In genomic region chr2:144942516-144943256, GRCh38 we compare ENCODE assay signal across 16 cellular contexts.
A peak's percentile ranks its signal among the peaks of the same experiment; 100 is the strongest.
DNase-seq lines count a peak whose midpoint lies in the region; ATAC-seq, FAIRE-seq and TF ChIP-seq lines count a peak whose summit lies in the region.
"Had no signal": no experiment of that assay in that cellular context is flagged by ENCODE, and none has a peak within 500 bp of the region (broad histone marks: within the 10 kb centered on the region; RNA-seq: fewer than 3 reads in every experiment).

No MANE protein-coding gene starts in this region.

- no peak overlapping the region for H3K4me3 Mint-ChIP-seq in WTC11
- H3K4me3 Mint-ChIP-seq in effector memory CD8-positive, alpha-beta T cell, result no peak overlapping the region
- H3K4me3 Mint-ChIP-seq: activated CD8-positive, alpha-beta T cell treated with anti-CD3 and anti-CD28 coated beads for 36 hours had no signal

- H3K9ac ChIP-seq in K562 (ENCODE audit: insufficient read depth in 1 of 2, low read depth in 2 of 2, low read length in 2 of 2), result peak overlapping the region in 1 of 2 experiments; percentile 11; a peak in 2 of 4 replicates
- H3K9ac ChIP-seq: BLaER1 treated with 17β-estradiol and CSF1 and Interleukin-3, amounts not matched to agents 10 nM and 100 nM had no signal

- peak overlapping the region; percentile 88 for H2AFZ ChIP-seq in K562 (ENCODE audit: low read depth, low read length)

- POLR2A ChIA-PET in K562 (lab: Yijun Ruan, JAX), result interaction anchor here (0.7 to 1.4 kb wide), 2 partner anchors 8 to 9 kb away, joined by 3 to 4 read pairs; no protein-coding TSS in a partner anchor
- POLR2A ChIA-PET in WTC11 (lab: Charles Lee), result no interaction called here

- BruUV-seq in K562 (replicated peaks; lab: Mats Ljungman, UMichigan), result no TSS peak

- 24% methylated on average over 8 of the region's 8 CpGs for WGBS in K562 (ENCODE audit: insufficient coverage, low coverage, missing lambda C conversion rate)
- 25 to 60% methylated on average over 8 of the region's 8 CpGs for WGBS in sigmoid colon, 2 donors

- H3K36me3 Mint-ChIP-seq in WTC11, result no peaks in the 10 kb centered on the region
- H3K36me3 Mint-ChIP-seq in effector memory CD8-positive, alpha-beta T cell (ENCODE audit: insufficient read depth), result no peaks in the 10 kb centered on the region

- H3K9me1 ChIP-seq in K562 (ENCODE audit: control insufficient read depth, insufficient read depth, low read length), result no peaks in the 10 kb centered on the region

- no peaks in the 10 kb centered on the region for H3K79me2 ChIP-seq in K562 (ENCODE audit: control insufficient read depth, insufficient read depth, low read length)

- H3K4me1 ChIP-seq in K562 (replicated peaks in 1 of 2; ENCODE audit: control insufficient read depth in 2 of 2, insufficient read depth in 2 of 2, low read length in 2 of 2) (peaks cover 0 to 18% of the 10 kb centered on the region in 2 experiments; a peak in 3 of 5 replicates), sigmoid colon (peaks cover 0 to 33% (median 14%) of the 10 kb centered on the region in 4 donors)

- TF ChIP-seq EP300 in K562 (IDR thresholded peaks at IDR 0.05; ENCODE audit: low read length) (no peak), sigmoid colon (IDR thresholded peaks at IDR 0.05) (no peak)

- H3K27me3 ChIP-seq in MG63 (no peaks in the 10 kb centered on the region), K562 (ENCODE audit: control insufficient read depth in 2 of 2, insufficient read depth in 2 of 2, low read length in 2 of 2) (no peaks in the 10 kb centered on the region), sigmoid colon (no peaks in the 10 kb centered on the region)
- H3K27me3 ChIP-seq: BLaER1 treated with 17β-estradiol and CSF1 and Interleukin-3, amounts not matched to agents 10 nM and 100 nM had no signal

- no peak for TF ChIP-seq RAD21 in K562 (CRISPR knock-in tag; conservative IDR thresholded peaks at IDR 0.05 in 1 of 2, IDR thresholded peaks at IDR 0.05 in 1 of 2)

- H3K9me3 ChIP-seq in MG63, result no peaks in the 10 kb centered on the region
- 0 out of 2 replicates have a peak, but pooled peaks cover 6% of the 10 kb centered on the region for H3K9me3 ChIP-seq in K562 (replicated peaks; ENCODE audit: control insufficient read depth, insufficient read depth, low read depth, low read length)
- H3K9me3 ChIP-seq in sigmoid colon, result no peaks in the 10 kb centered on the region

- no peak overlapping the region for H3K27ac Mint-ChIP-seq in WTC11
- H3K27ac Mint-ChIP-seq in effector memory CD8-positive, alpha-beta T cell, result no peak overlapping the region
- H3K27ac Mint-ChIP-seq: activated CD8-positive, alpha-beta T cell treated with anti-CD3 and anti-CD28 coated beads for 36 hours had no signal

- peaks cover 3% of the 10 kb centered on the region for H3K4me1 Mint-ChIP-seq in WTC11
- H3K4me1 Mint-ChIP-seq in effector memory CD8-positive, alpha-beta T cell (ENCODE audit: low read depth in 2 of 2), result no peaks in the 10 kb centered on the region

- FAIRE-seq in K562 (lab: Jason Lieb, UNC), result no peak

- intact Hi-C loops in K562 (cut with micrococcal nuclease), result no loop called here
- intact Hi-C loops in sigmoid colon (cut with DNase I), result no loop called here

- H3K4me2 ChIP-seq in K562 (ENCODE audit: insufficient read depth, low read length), result peak overlapping the region; percentile 29
- H3K4me2 ChIP-seq: BLaER1 treated with 17β-estradiol and CSF1 and Interleukin-3, amounts not matched to agents 10 nM and 100 nM had no signal

- no peak overlapping the region for H3K4me3 ChIP-seq in MG63
- no peak overlapping the region for H3K4me3 ChIP-seq in K562
- no peak overlapping the region for H3K4me3 ChIP-seq in sigmoid colon
- H3K4me3 ChIP-seq: BLaER1 treated with 17β-estradiol and CSF1 and Interleukin-3, amounts not matched to agents 10 nM and 100 nM had no signal

- ATAC-seq in K562 (peak; percentile 59), WTC11 (no peak)
- no peak for ATAC-seq in effector memory CD8-positive, alpha-beta T cell (replicated peaks)
- ATAC-seq: activated CD8-positive, alpha-beta T cell treated with anti-CD3 and anti-CD28 coated beads for 36 hours had no signal

- H4K20me1 ChIP-seq in K562 (replicated peaks; ENCODE audit: control insufficient read depth, insufficient read depth, low read length), result no peaks in the 10 kb centered on the region
- H4K20me1 ChIP-seq: BLaER1 treated with 17β-estradiol and CSF1 and Interleukin-3, amounts not matched to agents 10 nM and 100 nM had no signal

- no peaks in the 10 kb centered on the region for H3K27me3 Mint-ChIP-seq in WTC11 (ENCODE audit: low read depth)
- H3K27me3 Mint-ChIP-seq in effector memory CD8-positive, alpha-beta T cell, result peaks cover 6 to 16% of the 10 kb centered on the region in 2 donors

- H3K36me3 ChIP-seq in MG63 (no peaks in the 10 kb centered on the region; the same call in 1 of the 2 replicates), K562 (ENCODE audit: control insufficient read depth, insufficient read depth, low read length) (no peaks in the 10 kb centered on the region), sigmoid colon (no peaks in the 10 kb centered on the region)
- H3K36me3 ChIP-seq: BLaER1 treated with 17β-estradiol and CSF1 and Interleukin-3, amounts not matched to agents 10 nM and 100 nM had no signal

- in situ Hi-C loops in K562 (cut with MboI), result no loop called here

- CTCF ChIA-PET in K562 (lab: Yijun Ruan, JAX; ENCODE audit: low intra/inter-chr PET ratio), result no interaction called here
- CTCF ChIA-PET in WTC11 (lab: Charles Lee), result no interaction called here

- H3K27ac ChIP-seq in K562 (ENCODE audit: extremely low read depth, low read depth, low read length) (peak overlapping the region; percentile 16), sigmoid colon (no peak overlapping the region)
- H3K27ac ChIP-seq: BLaER1 treated with 17β-estradiol and CSF1 and Interleukin-3, amounts not matched to agents 10 nM and 100 nM had no signal

- H3K9me3 Mint-ChIP-seq in WTC11, result no peaks in the 10 kb centered on the region
- H3K9me3 Mint-ChIP-seq in effector memory CD8-positive, alpha-beta T cell, result no peaks in the 10 kb centered on the region
- H3K9me3 Mint-ChIP-seq: activated CD8-positive, alpha-beta T cell treated with anti-CD3 and anti-CD28 coated beads for 36 hours had no signal

- no peak for TF ChIP-seq POLR2A in K562 (conservative IDR thresholded peaks at IDR 0.05)
- TF ChIP-seq POLR2A in sigmoid colon (IDR thresholded peaks at IDR 0.05), result no peak

- TF ChIP-seq CTCF in K562 (IDR thresholded peaks at IDR 0.05 in 2 of 3, conservative IDR thresholded peaks at IDR 0.05 in 1 of 3; ENCODE audit: insufficient read depth in 2 of 3, low read depth in 1 of 3, low read length in 3 of 3) (no peak), WTC11 (IDR thresholded peaks at IDR 0.05) (no peak), sigmoid colon (IDR thresholded peaks at IDR 0.05) (no peak)

- DNase-seq in AG20443 (ENCODE audit: low spot score) (peak; percentile 47), MG63 (peak; percentile 49), K562 (ENCODE audit: extremely low read depth in 1 of 4, low spot score in 3 of 4) (peak in 2 of 4 experiments; percentile 20 to 32), lung microvascular endothelial cell (ENCODE audit: low read depth in 2 of 2) (peak; percentile 55 to 80), WTC11 (ENCODE audit: low spot score) (no peak), sigmoid colon (no peak), NOMO-1 (lab: John Stamatoyannopoulos, UW; ENCODE audit: unreplicated experiment in 2 of 2) (no peak)
- no peak for DNase-seq in effector memory CD8-positive, alpha-beta T cell
- DNase-seq: activated CD8-positive, alpha-beta T cell treated with anti-CD3 and anti-CD28 coated beads for 36 hours; NCI-H1048; NCI-H774; occipital lobe; stimulated activated CD4-positive, alpha-beta T cell treated with anti-CD3 and anti-CD28 coated beads, Interleukin-4, amount 100 ng/mL, for 4 hours; substantia nigra; T-helper 1 cell had no signal

TF ChIP-seq in K562, 482 proteins besides CTCF, POLR2A, EP300 and RAD21 (continues in another document):
- no peak for TF ChIP-seq SNAPC5 (CRISPR knock-in tag; IDR thresholded peaks at IDR 0.05)
- TF ChIP-seq ZNF282 (CRISPR knock-in tag; IDR thresholded peaks at IDR 0.05), result no peak
- no peak for TF ChIP-seq BRCA1 (IDR thresholded peaks at IDR 0.05)
- TF ChIP-seq BRCA1 (CRISPR knock-in tag; IDR thresholded peaks at IDR 0.05), result no peak
- no peak for TF ChIP-seq MTA1 (IDR thresholded peaks at IDR 0.05; ENCODE audit: borderline replicate concordance)
- TF ChIP-seq ZNF699 (CRISPR knock-in tag; IDR thresholded peaks at IDR 0.05; ENCODE audit: insufficient replicate concordance), result no peak
- no peak for TF ChIP-seq CAMTA2 (CRISPR knock-in tag; conservative IDR thresholded peaks at IDR 0.05)
- TF ChIP-seq SOX6 (IDR thresholded peaks at IDR 0.05), result peak; percentile 27; the same call in 1 of the 2 replicates
- TF ChIP-seq NELFE (IDR thresholded peaks at IDR 0.05; ENCODE audit: insufficient read depth, insufficient read length), result no peak
- no peak for TF ChIP-seq GABPB1 (CRISPR knock-in tag; IDR thresholded peaks at IDR 0.05)
- no peak for TF ChIP-seq MYC (IDR thresholded peaks at IDR 0.05; ENCODE audit: low read depth, low read length)
- no peak for TF ChIP-seq MYC (CRISPR knock-in tag; IDR thresholded peaks at IDR 0.05; ENCODE audit: borderline replicate concordance, low read depth)
- TF ChIP-seq ZNF431 (CRISPR knock-in tag; IDR thresholded peaks at IDR 0.05), result no peak
- TF ChIP-seq DDX20 (tag; IDR thresholded peaks at IDR 0.05; ENCODE audit: low read depth), result no peak

TF ChIP-seq in WTC11, 78 proteins besides CTCF, POLR2A, EP300 and RAD21:
- TF ChIP-seq NFYB (CRISPR knock-in tag; conservative IDR thresholded peaks at IDR 0.05; ENCODE audit: low read depth), result no peak

Comparison
In these comparisons a context has a peak if more than half of its experiments do, and no peak if none do; other contexts are left out.
1. DNase-seq: peak in AG20443 (single experiment), MG63 (single experiment) and lung microvascular endothelial cell (2 of 2); none in WTC11 (single experiment), effector memory CD8-positive, alpha-beta T cell (0 of 3), sigmoid colon (single experiment) and NOMO-1 (0 of 2).